16 cellular contexts compared by ENCODE assay signal in the genomic region with DNA sequence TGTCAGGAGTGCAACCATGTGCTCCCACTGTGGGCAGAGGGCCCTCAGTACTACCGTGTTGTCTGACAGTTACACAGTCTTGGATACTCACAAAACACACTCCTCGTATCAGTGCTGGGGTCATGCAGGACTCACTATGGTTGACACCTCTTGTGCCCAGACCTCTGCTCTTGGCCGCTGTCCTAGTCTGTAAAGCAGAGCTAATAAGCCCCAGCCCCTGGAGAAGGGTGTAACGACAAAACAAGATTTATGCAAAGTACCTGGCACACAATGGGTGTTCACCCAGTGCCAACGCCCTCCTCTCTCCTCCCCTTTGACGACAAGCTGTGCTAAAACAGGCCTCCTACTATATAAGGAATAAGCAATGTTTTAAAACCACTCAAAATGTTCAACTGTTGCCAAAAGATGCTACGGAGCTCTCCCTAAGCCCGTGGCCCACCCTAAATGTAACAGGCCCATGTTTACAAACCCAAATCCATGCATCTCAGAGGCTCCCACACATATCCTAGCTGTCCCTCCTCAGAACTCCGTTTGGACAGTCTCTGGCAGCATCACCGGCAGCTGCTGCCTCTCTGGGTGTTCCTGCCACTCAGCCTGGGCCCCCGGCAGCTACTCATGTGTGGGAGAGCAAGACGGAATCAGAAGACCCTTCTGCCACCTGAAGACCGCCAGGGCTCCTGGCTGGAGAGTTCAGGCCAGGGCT.
A peak's percentile ranks its signal among the peaks of the same experiment; 100 is the strongest.
DNase-seq lines count a peak whose midpoint lies in the region; ATAC-seq and TF ChIP-seq lines count a peak whose summit lies in the region.
"Had no signal": no experiment of that assay in that cellular context is flagged by ENCODE, and none has a peak within 500 bp of the region (broad histone marks: within the 10 kb centered on the region; RNA-seq: fewer than 3 reads in every experiment).

No MANE protein-coding gene starts in this region.

- H3K4me1 ChIP-seq in BLaER1 treated with 17β-estradiol and CSF1 and Interleukin-3, amounts not matched to agents 10 nM and 100 nM: peaks cover 26 to 85% (median 70%) of the 10 kb centered on the region in 10 experiments
- H3K4me1 ChIP-seq in heart left ventricle: peaks cover 0 to 28% (median 8%) of the 10 kb centered on the region in 12 donors
- H3K4me1 ChIP-seq: adrenal gland had no signal

- H3K27ac ChIP-seq in BLaER1 treated with 17β-estradiol and CSF1 and Interleukin-3, amounts not matched to agents 10 nM and 100 nM: peak overlapping the region in 10 of 11 experiments; percentile 6 to 89 (median 82); a peak in 18 of 22 replicates
- peak overlapping the region in 11 of 12 donors; percentile 38 to 85 (median 74) for H3K27ac ChIP-seq in heart left ventricle
- H3K27ac ChIP-seq: adrenal gland, thoracic aorta had no signal

- H3K9ac ChIP-seq in BLaER1 treated with 17β-estradiol and CSF1 and Interleukin-3, amounts not matched to agents 10 nM and 100 nM: peak overlapping the region in 10 of 11 experiments; percentile 17 to 80 (median 71); a peak in 18 of 22 replicates

- H3K36me3 ChIP-seq in BLaER1 treated with 17β-estradiol and CSF1 and Interleukin-3, amounts not matched to agents 10 nM and 100 nM: no peaks in the 10 kb centered on the region
- no peaks in the 10 kb centered on the region for H3K36me3 ChIP-seq in heart left ventricle
- H3K36me3 ChIP-seq: adrenal gland, thoracic aorta had no signal

- TF ChIP-seq POLR2A in Raji (IDR thresholded peaks at IDR 0.05; ENCODE audit: insufficient read depth, low read depth, low read length) (peak; percentile 36; the same call in 1 of the 2 replicates), heart left ventricle (IDR thresholded peaks at IDR 0.05) (no peak)

- no peaks in the 10 kb centered on the region for H3K27me3 ChIP-seq in BLaER1 treated with 17β-estradiol and CSF1 and Interleukin-3, amounts not matched to agents 10 nM and 100 nM
- no peaks in the 10 kb centered on the region for H3K27me3 ChIP-seq in heart left ventricle
- H3K27me3 ChIP-seq: adrenal gland had no signal

- no peak for TF ChIP-seq CTCF in heart left ventricle (IDR thresholded peaks at IDR 0.05)

- 27 to 32% (median 28%) methylated on average over 13 of the region's 13 CpGs for WGBS in heart left ventricle, 4 donors

- H3K4me2 ChIP-seq in BLaER1 treated with 17β-estradiol and CSF1 and Interleukin-3, amounts not matched to agents 10 nM and 100 nM: peak overlapping the region; percentile 71 to 94 (median 83)

- H3K9me3 ChIP-seq in BLaER1 treated with 17β-estradiol and CSF1 and Interleukin-3, amounts not matched to agents 10 nM and 100 nM (replicated peaks in 1 of 11): peaks cover 14 to 29% (median 22%) of the 10 kb centered on the region in 11 experiments; a peak in 21 of 22 replicates
- H3K9me3 ChIP-seq in heart left ventricle: peaks cover 0 to 3% (median 0%) of the 10 kb centered on the region in 12 donors
- H3K9me3 ChIP-seq: adrenal gland, thoracic aorta had no signal

- peak in 3 of 5 donors; percentile 11 to 68 (median 34) for DNase-seq in heart left ventricle
- peak; percentile 58 for DNase-seq in putamen (ENCODE audit: low spot score)
- no peak for DNase-seq in NCI-H69 (lab: John Stamatoyannopoulos, UW)
- no peak for DNase-seq in T1000 (lab: John Stamatoyannopoulos, UW)
- DNase-seq: activated CD4-positive, alpha-beta memory T cell treated with anti-CD3 and anti-CD28 coated beads, Interleukin-2, amount 10 ng/mL, durations not matched to agents 7 days and 5 days; adrenal gland; DMS 273 treated with DMSO at 0.1 percent for 48 hours; hippocampal formation; SIG-M5; stimulated activated CD4-positive, alpha-beta T cell treated with anti-CD3 and anti-CD28 coated beads, Interleukin-2, amount 100 ng/mL, for 24 hours had no signal

- intact Hi-C loops in heart left ventricle (cut with DNase I): no loop called here

- peak overlapping the region in 6 of 10 experiments; percentile 11 to 52 (median 40); a peak in 7 of 20 replicates for H3K4me3 ChIP-seq in BLaER1 treated with 17β-estradiol and CSF1 and Interleukin-3, amounts not matched to agents 10 nM and 100 nM
- peak overlapping the region in 1 of 12 donors; percentile 5 for H3K4me3 ChIP-seq in heart left ventricle
- H3K4me3 ChIP-seq: adrenal gland, coronary artery, thoracic aorta had no signal

- ATAC-seq in heart left ventricle: peak; percentile 71 to 84 (median 78)
- ATAC-seq in GM21447 (IDR thresholded peaks at IDR 0.05; ENCODE audit: unreplicated experiment): no peak
- no peak for ATAC-seq in HG03175 (IDR thresholded peaks at IDR 0.05; ENCODE audit: unreplicated experiment)

- no peaks in the 10 kb centered on the region for H4K20me1 ChIP-seq in BLaER1 treated with 17β-estradiol and CSF1 and Interleukin-3, amounts not matched to agents 10 nM and 100 nM

Comparison
In these comparisons a context has a peak if more than half of its experiments do, and no peak if none do; other contexts are left out.
1. ATAC-seq: peak in heart left ventricle (4 of 4); none in GM21447 (single experiment) and HG03175 (single experiment).
2. DNase-seq: peak in heart left ventricle (3 of 5) and putamen (single experiment); none in NCI-H69 (single experiment) and T1000 (single experiment).